ENCODE assay signal across 22 cellular contexts in the genomic region with DNA sequence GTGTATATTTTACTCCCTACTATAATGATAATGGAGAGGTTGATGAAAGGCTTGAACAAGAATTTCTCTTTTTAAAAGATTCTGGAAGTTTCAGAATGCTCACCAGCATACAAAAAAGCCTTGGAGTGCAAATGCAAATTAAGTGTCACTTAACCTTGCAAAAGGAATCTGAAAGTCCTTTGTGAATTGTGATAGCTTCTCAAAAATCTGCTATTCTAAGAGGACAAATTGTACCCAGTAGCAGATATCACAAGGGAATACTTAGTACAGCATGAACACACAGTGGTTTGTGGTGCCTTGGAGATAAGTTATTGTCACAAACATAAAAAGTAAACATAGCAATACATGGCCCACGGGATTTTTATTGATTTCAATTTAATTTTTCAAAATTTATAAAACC.
"Had no signal": no experiment of that assay in that cellular context is flagged by ENCODE, and none has a peak within 500 bp of the region (broad histone marks: within the 10 kb centered on the region; RNA-seq: fewer than 3 reads in every experiment).

No MANE protein-coding gene starts in this region.

- H3K27ac ChIP-seq: SK-N-MC, thyroid gland, upper lobe of right lung, VCaP had no signal

- H3K4me3 Mint-ChIP-seq: activated CD4-positive, alpha-beta T cell treated with anti-CD3 and anti-CD28 coated beads, Interleukin-2, amount 10 ng/mL, durations not matched to agents 24 days and 14 days; activated CD8-positive, alpha-beta T cell treated with anti-CD3 and anti-CD28 coated beads, Interleukin-2, amount 10 ng/mL, durations not matched to agents 7 days and 5 days; activated naive CD8-positive, alpha-beta T cell treated with anti-CD3 and anti-CD28 coated beads for 36 hours; activated T-cell treated with anti-CD3 and anti-CD28 coated beads, Interleukin-2, amount 50 U/mL, for 24 hours; nephron progenitor cell; T-cell; T-helper 2 cell treated with Interferon-gamma antibody and Interleukin-4, amounts not matched to agents 5 μg/mL and 100 μg/mL, for 36 hours had no signal

- H3K9me3 ChIP-seq: thyroid gland, upper lobe of right lung had no signal

- H3K36me3 ChIP-seq: thyroid gland, upper lobe of right lung had no signal

- H3K36me3 Mint-ChIP-seq: activated naive CD8-positive, alpha-beta T cell treated with anti-CD3 and anti-CD28 coated beads for 36 hours; T-cell had no signal

- ATAC-seq: activated CD4-positive, CD25-positive, alpha-beta regulatory T cell treated with anti-CD3 and anti-CD28 coated beads, Interleukin-2, amount 50 U/mL, for 24 hours; activated CD8-positive, alpha-beta T cell treated with anti-CD3 and anti-CD28 coated beads, Interleukin-2, amount 10 ng/mL, durations not matched to agents 7 days and 5 days; left ventricle myocardium superior; T-cell; upper lobe of right lung had no signal

- H3K4me1 Mint-ChIP-seq: activated CD4-positive, alpha-beta T cell treated with anti-CD3 and anti-CD28 coated beads, Interleukin-2, amount 10 ng/mL, durations not matched to agents 24 days and 14 days; activated naive CD8-positive, alpha-beta T cell treated with anti-CD3 and anti-CD28 coated beads for 36 hours; nephron progenitor cell; T-cell had no signal

- H3K4me3 ChIP-seq: SK-N-MC, thyroid gland, upper lobe of right lung had no signal

- H3K9me3 Mint-ChIP-seq: activated CD4-positive, alpha-beta T cell treated with anti-CD3 and anti-CD28 coated beads, Interleukin-2, amount 10 ng/mL, durations not matched to agents 24 days and 14 days; activated naive CD8-positive, alpha-beta T cell treated with anti-CD3 and anti-CD28 coated beads for 36 hours; activated T-cell treated with anti-CD3 and anti-CD28 coated beads, Interleukin-2, amount 50 U/mL, for 24 hours; activated T-helper 2 cell treated with anti-CD3 and anti-CD28 coated beads, Interferon-gamma antibody, Interleukin-2, Interleukin-4, amounts not matched to agents 10 μg/mL and 5 μg/mL and 100 μg/mL, durations not matched to agents 14 hours and 24 hours and 36 hours; nephron progenitor cell; T-cell; T-helper 2 cell treated with Interferon-gamma antibody and Interleukin-4, amounts not matched to agents 5 μg/mL and 100 μg/mL, for 36 hours had no signal

- H3K4me1 ChIP-seq: thyroid gland, upper lobe of right lung had no signal

- DNase-seq: activated CD4-positive, alpha-beta T cell treated with anti-CD3 and anti-CD28 coated beads, Interleukin-2, amount 10 ng/mL, durations not matched to agents 24 days and 14 days; activated CD8-positive, alpha-beta T cell treated with anti-CD3 and anti-CD28 coated beads, Interleukin-2, amount 10 ng/mL, durations not matched to agents 7 days and 5 days; activated naive CD4-positive, alpha-beta T cell; activated naive CD8-positive, alpha-beta T cell treated with anti-CD3 and anti-CD28 coated beads for 36 hours; activated T-cell treated with anti-CD3 and anti-CD28 coated beads, Interleukin-2, amount 50 U/mL, for 24 hours; effector CD4-positive, alpha-beta T cell; foreskin melanocyte; head of caudate nucleus; left ventricle myocardium superior; mammary epithelial cell; nephron progenitor cell; stimulated activated CD4-positive, alpha-beta T cell treated with anti-CD3 and anti-CD28 coated beads, Interleukin-4, amount 100 ng/mL, for 1 hour; stimulated activated naive CD4-positive, alpha-beta T cell; T-cell; thyroid gland; upper lobe of right lung had no signal

- H3K27me3 Mint-ChIP-seq: activated CD4-positive, alpha-beta T cell treated with anti-CD3 and anti-CD28 coated beads, Interleukin-2, amount 10 ng/mL, durations not matched to agents 24 days and 14 days; progenitor cell of endocrine pancreas had no signal

- H3K27me3 ChIP-seq: thyroid gland, upper lobe of right lung had no signal
